Comparison of ENCODE assay signal across 18 cellular contexts in genomic region chr4:42789168-42789567, GRCh38.
DNase-seq lines count a peak whose midpoint lies in the region; ATAC-seq, FAIRE-seq and TF ChIP-seq lines count a peak whose summit lies in the region.
"Had no signal": no experiment of that assay in that cellular context is flagged by ENCODE, and none has a peak within 500 bp of the region (broad histone marks: within the 10 kb centered on the region; RNA-seq: fewer than 3 reads in every experiment).

No MANE protein-coding gene starts in this region.

- H3K79me2 ChIP-seq in H1 (ENCODE audit: control insufficient read depth in 1 of 2, insufficient read depth in 2 of 2, low read length in 2 of 2): no peaks in the 10 kb centered on the region

- TF ChIP-seq RAD21 in H1 (IDR thresholded peaks at IDR 0.05 in 1 of 2, conservative IDR thresholded peaks at IDR 0.05 in 1 of 2; ENCODE audit: low read depth in 2 of 2, low read length in 2 of 2): no peak

- CTCF ChIA-PET in H1 (lab: Charles Lee; ENCODE audit: partially characterized antibody): interaction anchor here (1.0 kb wide), 1 partner anchor 28 kb away, joined by 3 read pairs; no protein-coding TSS in a partner anchor

- H2BK5ac ChIP-seq in H1 (ENCODE audit: low read depth, low read length): no peak overlapping the region

- no peak overlapping the region for H4K5ac ChIP-seq in H1 (ENCODE audit: insufficient read length, low read depth, low read length)

- H2BK12ac ChIP-seq in H1 (ENCODE audit: low read depth, low read length): no peak overlapping the region

- H3K23ac ChIP-seq in H1 (ENCODE audit: insufficient read length): no peak overlapping the region

- no peaks in the 10 kb centered on the region for H3K79me1 ChIP-seq in H1 (ENCODE audit: low read depth, low read length)

- POLR2A ChIA-PET in H1 (lab: Charles Lee; ENCODE audit: partially characterized antibody): no interaction called here

- no peak overlapping the region for H3K4me3 ChIP-seq in H1 (ENCODE audit: extremely low read depth in 1 of 4, insufficient read depth in 2 of 4, low read depth in 3 of 4, low read length in 4 of 4)
- H3K4me3 ChIP-seq: K562, SJSA1 had no signal

- no peak overlapping the region for H3K27ac Mint-ChIP-seq in activated T-cell treated with anti-CD3 and anti-CD28 coated beads, Interleukin-2, amount 50 U/mL, for 24 hours

- H3K4me3 Mint-ChIP-seq in activated T-cell treated with anti-CD3 and anti-CD28 coated beads, Interleukin-2, amount 50 U/mL, for 4 hours: no peak overlapping the region
- no peak overlapping the region for H3K4me3 Mint-ChIP-seq in activated T-cell treated with anti-CD3 and anti-CD28 coated beads, Interleukin-2, amount 50 U/mL, for 24 hours

- no peak overlapping the region for H3K14ac ChIP-seq in H1 (ENCODE audit: insufficient read length)

- no peaks in the 10 kb centered on the region for H3K27me3 Mint-ChIP-seq in activated T-cell treated with anti-CD3 and anti-CD28 coated beads, Interleukin-2, amount 50 U/mL, for 4 hours (ENCODE audit: low read depth)
- no peaks in the 10 kb centered on the region for H3K27me3 Mint-ChIP-seq in activated T-cell treated with anti-CD3 and anti-CD28 coated beads, Interleukin-2, amount 50 U/mL, for 24 hours

- no peak overlapping the region for H3K4ac ChIP-seq in H1 (replicated peaks; ENCODE audit: insufficient read length, low read depth, low read length)

- H3K9me3 ChIP-seq in H1 (ENCODE audit: insufficient read depth in 2 of 2, low read depth in 1 of 2, low read length in 1 of 2): no peaks in the 10 kb centered on the region
- H3K9me3 ChIP-seq: SJSA1 had no signal

- no peak overlapping the region for H2BK15ac ChIP-seq in H1 (ENCODE audit: low read length)

- H2BK120ac ChIP-seq in H1 (replicated peaks; ENCODE audit: low read depth, low read length): no peak overlapping the region

- peak overlapping the region; percentile 27; the same call in 1 of the 2 replicates for H2AFZ ChIP-seq in H1 (ENCODE audit: low read length)

- no peak overlapping the region for H2AK5ac ChIP-seq in H1 (ENCODE audit: low read depth, low read length)

- no peak for FAIRE-seq in H1 (lab: Jason Lieb, UNC)
- FAIRE-seq: A204.1, K562 had no signal

- H3K27ac ChIP-seq in H1 (ENCODE audit: low read depth, low read length): no peak overlapping the region
- H3K27ac ChIP-seq: C4-2B, HL-60, SJSA1 had no signal

- no peak overlapping the region for H4K8ac ChIP-seq in H1 (ENCODE audit: extremely low read depth, insufficient read depth, low read length)

- no peaks in the 10 kb centered on the region for H4K20me1 ChIP-seq in H1 (replicated peaks in 1 of 2; ENCODE audit: control insufficient read depth in 1 of 2, insufficient read depth in 2 of 2, low read length in 2 of 2)

- peaks cover 12% of the 10 kb centered on the region for H3K9me3 Mint-ChIP-seq in activated T-cell treated with anti-CD3 and anti-CD28 coated beads, Interleukin-2, amount 50 U/mL, for 4 hours
- peaks cover 2% of the 10 kb centered on the region for H3K9me3 Mint-ChIP-seq in activated T-cell treated with anti-CD3 and anti-CD28 coated beads, Interleukin-2, amount 50 U/mL, for 24 hours

- H3K18ac ChIP-seq in H1 (ENCODE audit: extremely low read depth, low read length): no peak overlapping the region

- H3K27me3 ChIP-seq in H1 (replicated peaks in 1 of 4; ENCODE audit: control insufficient read depth in 3 of 4, extremely low read depth in 1 of 4, insufficient read depth in 3 of 4, low read length in 3 of 4): no peaks in the 10 kb centered on the region; a peak in 1 of 7 replicates
- H3K27me3 ChIP-seq: SJSA1 had no signal

- no peak for TF ChIP-seq CTCF in H1 (IDR thresholded peaks at IDR 0.05; ENCODE audit: control extremely low read depth in 1 of 3, insufficient read depth in 1 of 3, low read depth in 1 of 3, low read length in 3 of 3)

- H3K23me2 ChIP-seq in H1 (ENCODE audit: low read depth, low read length): no peaks in the 10 kb centered on the region

- no peaks in the 10 kb centered on the region for H3K36me3 ChIP-seq in H1 (ENCODE audit: control insufficient read depth in 2 of 4, insufficient read depth in 4 of 4, low read length in 3 of 4)
- H3K36me3 ChIP-seq: SJSA1 had no signal

- no peak for TF ChIP-seq POLR2A in H1 (IDR thresholded peaks at IDR 0.05; ENCODE audit: control extremely low read depth in 1 of 2, low read depth in 2 of 2, low read length in 2 of 2)

- no peak overlapping the region for H3K9ac ChIP-seq in H1 (replicated peaks in 1 of 4; ENCODE audit: extremely low read depth in 1 of 4, low read depth in 3 of 4, low read length in 3 of 4)

- H4K91ac ChIP-seq in H1 (replicated peaks; ENCODE audit: insufficient read length, low read length): no peak overlapping the region

- no peaks in the 10 kb centered on the region for H3K4me1 Mint-ChIP-seq in activated T-cell treated with anti-CD3 and anti-CD28 coated beads, Interleukin-2, amount 50 U/mL, for 4 hours (ENCODE audit: low read depth)
- H3K4me1 Mint-ChIP-seq in activated T-cell treated with anti-CD3 and anti-CD28 coated beads, Interleukin-2, amount 50 U/mL, for 24 hours (ENCODE audit: low read depth): peaks cover 11% of the 10 kb centered on the region

- peaks cover 0 to 12% (median 0%) of the 10 kb centered on the region in 4 experiments; a peak in 2 of 7 replicates for H3K4me1 ChIP-seq in H1 (replicated peaks in 1 of 4; ENCODE audit: control insufficient read depth in 3 of 4, insufficient read depth in 4 of 4, low read length in 3 of 4)
- H3K4me1 ChIP-seq: SJSA1 had no signal

- H3K56ac ChIP-seq in H1 (replicated peaks; ENCODE audit: insufficient read length, low read depth, low read length): no peak overlapping the region

- no peak overlapping the region for H3K4me2 ChIP-seq in H1 (ENCODE audit: insufficient read depth in 1 of 2, low read depth in 2 of 2, low read length in 2 of 2)

- no peak overlapping the region for H2BK20ac ChIP-seq in H1 (ENCODE audit: low read length)

- no peak for TF ChIP-seq EP300 in H1 (IDR thresholded peaks at IDR 0.05; ENCODE audit: borderline replicate concordance in 1 of 2, low read depth in 2 of 2, low read length in 2 of 2)

- H3K36me3 Mint-ChIP-seq in activated T-cell treated with anti-CD3 and anti-CD28 coated beads, Interleukin-2, amount 50 U/mL, for 4 hours (ENCODE audit: insufficient read depth): no peaks in the 10 kb centered on the region
- H3K36me3 Mint-ChIP-seq in activated T-cell treated with anti-CD3 and anti-CD28 coated beads, Interleukin-2, amount 50 U/mL, for 24 hours (ENCODE audit: low read depth): no peaks in the 10 kb centered on the region

- DNase-seq in activated T-cell treated with anti-CD3 and anti-CD28 coated beads, Interleukin-2, amount 50 U/mL, for 4 hours: no peak
- no peak for DNase-seq in activated T-cell treated with anti-CD3 and anti-CD28 coated beads, Interleukin-2, amount 50 U/mL, for 24 hours
- DNase-seq in H1 (ENCODE audit: low read depth in 1 of 2, low spot score in 2 of 2): no peak
- no peak for DNase-seq in NCI-H1105 (lab: John Stamatoyannopoulos, UW)
- DNase-seq in OCI-M2 (lab: John Stamatoyannopoulos, UW; ENCODE audit: unreplicated experiment): no peak
- DNase-seq: NCI-H1694, NCI-H2107, NCI-H345, PC-3, SW 1271 had no signal

- 78% methylated on average over 1 of the region's 1 CpG; no CpG with 5 or more reads in 1 of the 2 experiments for WGBS in H1 (ENCODE audit: extremely low coverage in 1 of 2, insufficient coverage in 1 of 2, insufficient read length in 1 of 2, insufficient replicate concordance in 2 of 2, low coverage in 1 of 2, low lambda C conversion rate in 2 of 2, missing lambda C conversion rate in 1 of 2), 2 experiments

- ATAC-seq in activated T-cell treated with anti-CD3 and anti-CD28 coated beads, Interleukin-2, amount 50 U/mL, for 4 hours: peak; percentile 23 to 41
- ATAC-seq in GM18868 (IDR thresholded peaks at IDR 0.05; ENCODE audit: unreplicated experiment) (peak; percentile 67), HG02885 (IDR thresholded peaks at IDR 0.05; ENCODE audit: poor library complexity, unreplicated experiment) (peak; percentile 72), GM21737 (IDR thresholded peaks at IDR 0.05; ENCODE audit: unreplicated experiment) (no peak)
- ATAC-seq: K562, PC-3 had no signal

TF ChIP-seq in H1, 55 proteins besides CTCF, POLR2A, EP300 and RAD21:
- TF ChIP-seq ATF3 (IDR thresholded peaks at IDR 0.05; ENCODE audit: insufficient read depth, low read depth, low read length) (no peak), KDM1A (IDR thresholded peaks at IDR 0.05; ENCODE audit: borderline replicate concordance, low read length) (no peak), POLR2AphosphoS5 (IDR thresholded peaks at IDR 0.05; ENCODE audit: low read depth, low read length) (no peak), SIX5 (IDR thresholded peaks at IDR 0.05; ENCODE audit: low read depth, low read length) (no peak), SP4 (IDR thresholded peaks at IDR 0.05; ENCODE audit: low read length) (no peak)
